Comparison of ENCODE assay signal across 14 cellular contexts in genomic region chr1:217418241-217418840, GRCh38.
"Had no signal": no experiment of that assay in that cellular context is flagged by ENCODE, and none has a peak within 500 bp of the region (broad histone marks: within the 10 kb centered on the region; RNA-seq: fewer than 3 reads in every experiment).

No MANE protein-coding gene starts in this region.

- ATAC-seq: gastrocnemius medialis; natural killer cell treated with Interleukin-12 subunit alpha and Interleukin-12 subunit beta and Interleukin-15 and Interleukin-18, amount 100 ng/mL, for 72 hours had no signal

- H3K4me3 Mint-ChIP-seq: natural killer cell treated with Interleukin-12 subunit alpha and Interleukin-12 subunit beta and Interleukin-15 and Interleukin-18, amount 100 ng/mL, for 72 hours had no signal

- H3K27me3 ChIP-seq: gastrocnemius medialis, sigmoid colon had no signal

- H3K27ac Mint-ChIP-seq: natural killer cell treated with Interleukin-12 subunit alpha and Interleukin-12 subunit beta and Interleukin-15 and Interleukin-18, amount 100 ng/mL, for 72 hours had no signal

- H3K9me3 ChIP-seq: gastrocnemius medialis, left ventricle myocardium inferior, sigmoid colon had no signal

- H3K36me3 Mint-ChIP-seq: natural killer cell treated with Interleukin-12 subunit alpha and Interleukin-12 subunit beta and Interleukin-15 and Interleukin-18, amount 100 ng/mL, for 72 hours had no signal

- H3K36me3 ChIP-seq: gastrocnemius medialis, left ventricle myocardium inferior, sigmoid colon had no signal

- H3K4me3 ChIP-seq: coronary artery, gastrocnemius medialis, left ventricle myocardium inferior, lung, sigmoid colon had no signal

- H3K4me1 ChIP-seq: gastrocnemius medialis, sigmoid colon had no signal

- H3K27me3 Mint-ChIP-seq: natural killer cell treated with Interleukin-12 subunit alpha and Interleukin-12 subunit beta and Interleukin-15 and Interleukin-18, amount 100 ng/mL, for 72 hours had no signal

- H3K27ac ChIP-seq: coronary artery, gastrocnemius medialis, left ventricle myocardium inferior had no signal

- DNase-seq: effector CD4-positive, alpha-beta T cell; gastrocnemius medialis; glutamatergic neuron; islet precursor cell; left ventricle myocardium inferior; mesenchymal stem cell; midbrain; sigmoid colon; small intestine; stimulated activated CD4-positive, alpha-beta T cell treated with anti-CD3 and anti-CD28 coated beads, Interleukin-2, amount 100 ng/mL, for 48 hours; stimulated activated naive CD4-positive, alpha-beta T cell treated with Interleukin-2 at 50 U/mL for 16 hours had no signal
